Comparison of ENCODE assay signal across 22 cellular contexts in the genomic region with DNA sequence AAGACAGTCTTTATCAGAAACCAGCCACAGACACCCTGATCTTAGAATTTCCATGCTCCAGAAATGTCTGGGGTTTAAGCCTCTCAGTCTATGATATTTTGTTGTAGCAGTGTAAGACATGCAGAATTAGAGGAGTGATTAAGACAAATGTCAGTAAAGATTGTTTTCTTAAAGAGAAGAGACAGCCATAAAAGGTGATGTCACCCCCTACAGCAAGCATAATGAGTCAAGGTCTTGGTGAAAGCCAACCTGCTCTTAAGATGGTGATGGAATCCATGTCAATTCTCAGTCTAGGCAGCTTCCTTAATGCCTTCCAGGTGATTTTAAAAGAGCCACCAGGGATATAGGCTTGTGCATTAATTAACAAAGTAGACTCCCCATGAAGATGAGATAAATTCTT.
"Had no signal": no experiment of that assay in that cellular context is flagged by ENCODE, and none has a peak within 500 bp of the region (broad histone marks: within the 10 kb centered on the region; RNA-seq: fewer than 3 reads in every experiment).

No MANE protein-coding gene starts in this region.

- FAIRE-seq: endometrium, islet of Langerhans, TTC549 had no signal

- H3K4me3 Mint-ChIP-seq: activated B cell treated with CpG ODN at 0.5 μM for 24 hours; activated CD4-positive, alpha-beta memory T cell treated with anti-CD3 and anti-CD28 coated beads, Interleukin-2, amount 10 ng/mL, durations not matched to agents 7 days and 5 days; activated naive CD4-positive, alpha-beta T cell treated with anti-CD3 and anti-CD28 coated beads, Interleukin-2, amount 10 ng/mL, durations not matched to agents 7 days and 5 days; activated T-cell treated with anti-CD3 and anti-CD28 coated beads, Interleukin-2, amount 50 U/mL, for 24 hours; central memory CD8-positive, alpha-beta T cell; nephron progenitor cell; T-helper 2 cell treated with Interferon-gamma antibody and Interleukin-4, amounts not matched to agents 5 μg/mL and 100 μg/mL, for 36 hours had no signal

- DNase-seq: activated B cell treated with CpG ODN at 0.5 μM for 24 hours; activated CD4-positive, alpha-beta memory T cell treated with anti-CD3 and anti-CD28 coated beads, Interleukin-2, amount 10 ng/mL, durations not matched to agents 7 days and 5 days; activated CD4-positive, alpha-beta T cell treated with anti-CD3 and anti-CD28 coated beads for 4 hours; activated effector memory CD4-positive, alpha-beta T cell treated with Interleukin-2 at 50 U/mL for 16 hours; activated naive CD4-positive, alpha-beta T cell treated with anti-CD3 and anti-CD28 coated beads, Interleukin-2, amount 10 ng/mL, durations not matched to agents 7 days and 5 days; activated T-cell treated with anti-CD3 and anti-CD28 coated beads, Interleukin-2, amount 50 U/mL, for 24 hours; aorta; heart right ventricle; midbrain; nephron progenitor cell; stimulated activated CD4-positive, alpha-beta T cell treated with anti-CD3 and anti-CD28 coated beads, Interleukin-1b, Interleukin-23, amount 100 ng/mL, for 48 hours; stimulated activated CD8-positive, alpha-beta memory T cell treated with anti-CD3 and anti-CD28 coated beads, Interleukin-4, amount 100 ng/mL, for 48 hours; stimulated activated naive CD4-positive, alpha-beta T cell; thyroid gland had no signal

- H3K36me3 Mint-ChIP-seq: activated naive CD4-positive, alpha-beta T cell treated with anti-CD3 and anti-CD28 coated beads, Interleukin-2, amount 10 ng/mL, durations not matched to agents 7 days and 5 days had no signal

- H3K27ac Mint-ChIP-seq: activated B cell treated with CpG ODN at 0.5 μM for 24 hours; activated CD4-positive, alpha-beta memory T cell treated with anti-CD3 and anti-CD28 coated beads, Interleukin-2, amount 10 ng/mL, durations not matched to agents 7 days and 5 days; activated naive CD4-positive, alpha-beta T cell treated with anti-CD3 and anti-CD28 coated beads, Interleukin-2, amount 10 ng/mL, durations not matched to agents 7 days and 5 days; activated T-cell treated with anti-CD3 and anti-CD28 coated beads, Interleukin-2, amount 50 U/mL, for 24 hours; nephron progenitor cell; T-helper 2 cell treated with Interferon-gamma antibody and Interleukin-4, amounts not matched to agents 5 μg/mL and 100 μg/mL, for 36 hours had no signal

- H3K9me3 Mint-ChIP-seq: nephron progenitor cell had no signal

- H3K4me1 Mint-ChIP-seq: activated B cell treated with CpG ODN at 0.5 μM for 24 hours; activated CD4-positive, alpha-beta memory T cell treated with anti-CD3 and anti-CD28 coated beads, Interleukin-2, amount 10 ng/mL, durations not matched to agents 7 days and 5 days; activated naive CD4-positive, alpha-beta T cell treated with anti-CD3 and anti-CD28 coated beads, Interleukin-2, amount 10 ng/mL, durations not matched to agents 7 days and 5 days; central memory CD8-positive, alpha-beta T cell had no signal

- H3K27me3 Mint-ChIP-seq: activated B cell treated with CpG ODN at 0.5 μM for 24 hours; activated CD4-positive, alpha-beta memory T cell treated with anti-CD3 and anti-CD28 coated beads, Interleukin-2, amount 10 ng/mL, durations not matched to agents 7 days and 5 days; activated naive CD4-positive, alpha-beta T cell treated with anti-CD3 and anti-CD28 coated beads, Interleukin-2, amount 10 ng/mL, durations not matched to agents 7 days and 5 days; activated T-cell treated with anti-CD3 and anti-CD28 coated beads, Interleukin-2, amount 50 U/mL, for 24 hours; central memory CD8-positive, alpha-beta T cell had no signal

- ATAC-seq: esophagus mucosa, gastroesophageal sphincter, heart right ventricle, left lobe of liver had no signal
